8 cellular contexts compared by ENCODE assay signal in genomic region chr5:150640311-150641005, GRCh38. TPM values are rescaled to one million over a fixed set of nuclear protein-coding genes. Genes with fewer than 3 reads are reported as not detected.
DNase-seq lines count a peak whose midpoint lies in the region; ATAC-seq, FAIRE-seq and TF ChIP-seq lines count a peak whose summit lies in the region.

SYNPO (plus strand) TSS chr5:150640660; CDS start chr5:150648276, 7,616 bp downstream.

- TF ChIP-seq EP300 in GM12878 (IDR thresholded peaks at IDR 0.05; ENCODE audit: borderline replicate concordance in 1 of 2, control insufficient read depth in 1 of 2, low read depth in 2 of 2, low read length in 2 of 2) = no peak

- no peaks in the 10 kb centered on the region for H3K27me3 ChIP-seq in HUES48 (ENCODE audit: control insufficient read depth, insufficient read depth, low read length)
- H3K27me3 ChIP-seq in GM12878 (replicated peaks in 1 of 2; ENCODE audit: control insufficient read depth in 2 of 2, insufficient read depth in 2 of 2, low read length in 1 of 2) = no peaks in the 10 kb centered on the region
- H3K27me3 ChIP-seq in subcutaneous abdominal adipose tissue (ENCODE audit: control insufficient read depth in 5 of 5, insufficient read depth in 4 of 5, low read length in 5 of 5) = no peaks in the 10 kb centered on the region

- POLR2A ChIA-PET in GM12878 (lab: Charles Lee) = no interaction called here

- H3K36me3 ChIP-seq in HUES48 (ENCODE audit: control insufficient read depth, insufficient read depth, low read length) = no peaks in the 10 kb centered on the region
- H3K36me3 ChIP-seq in GM12878 (ENCODE audit: control insufficient read depth in 2 of 2, insufficient read depth in 2 of 2, low read length in 1 of 2) = no peaks in the 10 kb centered on the region; a peak in 1 of 4 replicates
- H3K36me3 ChIP-seq in subcutaneous abdominal adipose tissue (ENCODE audit: control insufficient read depth in 5 of 5, insufficient read depth in 5 of 5, low read length in 5 of 5) = no peaks in the 10 kb centered on the region

- BruUV-seq in GM12878 (replicated peaks; lab: Mats Ljungman, UMichigan) = TSS peak; percentile 15

- no peak within 1 kb of the TSS for H3K4me2 ChIP-seq in GM12878 (ENCODE audit: control insufficient read depth, insufficient read depth)

- H3K4me3 ChIP-seq in HUES48 (ENCODE audit: low read depth, low read length) = no peak within 1 kb of the TSS
- H3K4me3 ChIP-seq in GM12878 = no peak within 1 kb of the TSS
- peak within 1 kb of the TSS; percentile 2 to 43 (median 11) for H3K4me3 ChIP-seq in subcutaneous abdominal adipose tissue (ENCODE audit: low read depth in 1 of 5, low read length in 5 of 5)

- H3K4me1 ChIP-seq in HUES48 (ENCODE audit: control insufficient read depth, insufficient read depth, low read length) (peaks cover 32% of the 10 kb centered on the region), GM12878 (ENCODE audit: control insufficient read depth, insufficient read depth, low read length) (no peaks in the 10 kb centered on the region), subcutaneous abdominal adipose tissue (ENCODE audit: control insufficient read depth in 5 of 5, insufficient read depth in 5 of 5, low read length in 5 of 5) (peaks cover 41 to 83% (median 75%) of the 10 kb centered on the region in 5 donors)

- no peaks in the 10 kb centered on the region for H3K9me3 ChIP-seq in HUES48 (ENCODE audit: control insufficient read depth, insufficient read depth, low read length)
- no peaks in the 10 kb centered on the region for H3K9me3 ChIP-seq in GM12878 (replicated peaks; ENCODE audit: control insufficient read depth, insufficient read depth, low read length)
- H3K9me3 ChIP-seq in subcutaneous abdominal adipose tissue (ENCODE audit: control insufficient read depth in 5 of 5, low read length in 5 of 5) = no peaks in the 10 kb centered on the region

- in situ Hi-C loops in GM12878 (cut with MboI) = no loop called here

- intact Hi-C loops in GM12878 (cut with micrococcal nuclease; ENCODE audit: unreplicated experiment) = no loop called here

- no peaks in the 10 kb centered on the region for H4K20me1 ChIP-seq in GM12878 (ENCODE audit: control insufficient read depth, insufficient read depth)

- no peak for FAIRE-seq in GM12878 (lab: Jason Lieb, UNC)

- H2AFZ ChIP-seq in GM12878 (ENCODE audit: control insufficient read depth, low read depth, low read length) = no peak within 1 kb of the TSS

- 63% methylated on average over 14 of the region's 14 CpGs for WGBS in GM12878 (ENCODE audit: insufficient coverage, insufficient replicate concordance, low lambda C conversion rate, missing lambda C conversion rate)

- SMC1A ChIA-PET in GM12878 (lab: Charles Lee; ENCODE audit: uncharacterized antibody, unreplicated experiment) = no interaction called here

- H3K79me2 ChIP-seq in GM12878 (ENCODE audit: control insufficient read depth, insufficient read depth, low read length) = no peaks in the 10 kb centered on the region

- TF ChIP-seq RAD21 in GM12878 (IDR thresholded peaks at IDR 0.05; ENCODE audit: insufficient read depth, low read depth, low read length) = no peak

- no peak for TF ChIP-seq CTCF in GM12878 (IDR thresholded peaks at IDR 0.05 in 2 of 3, conservative IDR thresholded peaks at IDR 0.05 in 1 of 3; ENCODE audit: control insufficient read depth in 2 of 3, extremely low read depth in 1 of 3, insufficient read depth in 1 of 3, low read depth in 3 of 3, low read length in 3 of 3)

- no peak within 1 kb of the TSS for H3K9ac ChIP-seq in HUES48 (ENCODE audit: low read depth, low read length)
- H3K9ac ChIP-seq in GM12878 (ENCODE audit: control insufficient read depth, insufficient read depth, low read length) = no peak within 1 kb of the TSS
- peak within 1 kb of the TSS; percentile 48 to 81 (median 59) for H3K9ac ChIP-seq in subcutaneous abdominal adipose tissue (ENCODE audit: low read length in 5 of 5)

- no peak for TF ChIP-seq POLR2A in GM12878 (IDR thresholded peaks at IDR 0.05; ENCODE audit: low read depth, low read length)

- RAD21 ChIA-PET in GM12878 (lab: Charles Lee; ENCODE audit: unreplicated experiment) = no interaction called here

- no peak for DNase-seq in GM12878 (ENCODE audit: low read depth, low spot score)
- peak; percentile 93 for DNase-seq in kidney tubule cell (ENCODE audit: low spot score)

- H3K27ac ChIP-seq in HUES48 (ENCODE audit: low read depth, low read length) (peak within 1 kb of the TSS; percentile 56), GM12878 (ENCODE audit: control insufficient read depth, insufficient read depth) (no peak within 1 kb of the TSS), subcutaneous abdominal adipose tissue (ENCODE audit: low read depth, low read length) (peak within 1 kb of the TSS; percentile 98)

- CTCF ChIA-PET in GM12878 (lab: Yijun Ruan, JAX) = no interaction called here

- ATAC-seq in GM12878 (no peak), GM21737 (IDR thresholded peaks at IDR 0.05; ENCODE audit: unreplicated experiment) (no peak), HG03135 (IDR thresholded peaks at IDR 0.05; ENCODE audit: unreplicated experiment) (no peak), GM18519 (IDR thresholded peaks at IDR 0.05; ENCODE audit: low FRiP score, unreplicated experiment) (no peak), GM21447 (IDR thresholded peaks at IDR 0.05; ENCODE audit: unreplicated experiment) (no peak)

TF ChIP-seq in GM12878, 131 proteins besides CTCF, POLR2A, EP300 and RAD21:
- no peak for TF ChIP-seq MEF2B (IDR thresholded peaks at IDR 0.05; ENCODE audit: partially characterized antibody, poor library complexity, severe bottlenecking)
- TF ChIP-seq BCLAF1 (IDR thresholded peaks at IDR 0.05) = no peak

RNA-seq across cellular contexts. Expression of gene SYNPO, which starts in this region (rescaled TPM):
- 27.3 and 29.8 TPM in 2 replicates for total RNA-seq in GM12878 (2013; cell fraction: nucleolus; rRNA removed)
- total RNA-seq in GM12878 (2014; rRNA removed) (3.3 and 3.4 TPM in 2 replicates), GM12878 (2014; rRNA removed; fragmentation: Illumina TruSeq; extraction: Trizol) (4.4 and 4.5 TPM in 2 replicates), GM12878 (2021) (21.0 and 21.8 TPM in 2 replicates)
- 10.8 TPM for polyA plus RNA-seq in GM12878 (2011; ENCODE audit: low read depth)
- polyA plus RNA-seq in GM12878 (2011; rRNA removed) (11.0 and 18.3 TPM in 2 replicates), GM12878 (2014; fragmentation: Illumina TruSeq; extraction: Trizol) (8.7 and 9.4 TPM in 2 replicates), GM12878 (2014; fragmentation: Nextera tagmentation; extraction: Ambion mirVana) (1 to 10 TPM; 1.9 to 2.3 TPM), GM12878 (2014; rRNA removed) (10.1 and 10.7 TPM in 2 replicates), GM12878 (2016; fragmentation: Nextera tagmentation; extraction: Ambion mirVana) (1 to 10 TPM in 1 of 2 experiments, under 1 TPM in 1; 0.77 to 2.0 TPM)
- polyA plus RNA-seq in GM12878 (2011; cell fraction: cytosol; rRNA removed) = 24.0 and 25.6 TPM in 2 replicates
- 20.3 and 21.1 TPM in 2 replicates for polyA plus RNA-seq in GM12878 (2011; cell fraction: nucleus; rRNA removed)
- polyA plus RNA-seq in GM12878 (2012) = 19.5 and 20.5 TPM in 2 replicates
- 18.7 and 24.1 TPM in 2 replicates for polyA minus RNA-seq in GM12878 (2011; rRNA and poly(A)+ RNA removed)
- polyA minus RNA-seq in GM12878 (2011; cell fraction: cytosol; rRNA and poly(A)+ RNA removed) = 10.3 and 10.8 TPM in 2 replicates
- polyA minus RNA-seq in GM12878 (2011; cell fraction: nucleus; rRNA and poly(A)+ RNA removed) = 7.5 and 11.7 TPM in 2 replicates

Comparison
In these comparisons a context has a peak if more than half of its experiments do, and no peak if none do; other contexts are left out.
1. H3K4me3 ChIP-seq: peak in subcutaneous abdominal adipose tissue (5 of 5); none in HUES48 (single experiment) and GM12878 (single experiment).
2. H3K9ac ChIP-seq: peak in subcutaneous abdominal adipose tissue (5 of 5); none in HUES48 (single experiment) and GM12878 (single experiment).